13 cellular contexts compared by ENCODE assay signal in the genomic region with DNA sequence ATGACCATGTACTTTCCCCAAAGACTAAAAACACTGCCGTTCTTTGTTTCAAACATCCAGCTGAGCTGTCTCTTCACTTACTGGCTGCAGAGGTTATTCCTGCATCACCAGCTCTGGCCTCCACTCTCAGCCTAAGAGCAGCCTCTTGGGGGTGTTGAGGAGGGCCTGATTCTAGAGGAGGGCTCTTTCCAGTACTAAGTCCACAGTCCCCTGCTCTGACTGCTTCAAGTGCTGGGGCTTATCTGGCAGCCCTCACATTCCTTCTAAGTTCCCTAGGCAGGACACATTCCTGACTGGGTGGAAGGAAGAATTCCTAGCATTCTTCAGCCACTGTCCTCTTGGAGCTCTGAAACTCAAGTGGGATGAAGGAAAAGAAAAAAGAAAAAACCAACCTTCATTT. TPM values are rescaled to one million over a fixed set of nuclear protein-coding genes. Genes with fewer than 3 reads are reported as not detected.
DNase-seq lines count a peak whose midpoint lies in the region; ATAC-seq and TF ChIP-seq lines count a peak whose summit lies in the region.
"Had no signal": no experiment of that assay in that cellular context is flagged by ENCODE, and none has a peak within 500 bp of the region (broad histone marks: within the 10 kb centered on the region; RNA-seq: fewer than 3 reads in every experiment).

No MANE protein-coding gene starts in this region.

- H3K18ac ChIP-seq in mesendoderm (ENCODE audit: low read length), result no peak overlapping the region

- no peak overlapping the region for H2BK120ac ChIP-seq in mesendoderm (ENCODE audit: low read depth, low read length)

- no peak overlapping the region for H3K23ac ChIP-seq in mesendoderm (ENCODE audit: low read length)

- no peak overlapping the region for H3K9ac ChIP-seq in mesendoderm (ENCODE audit: low read length)
- H3K9ac ChIP-seq: BLaER1 treated with 17β-estradiol and CSF1 and Interleukin-3, amounts not matched to agents 10 nM and 100 nM had no signal

- no peaks in the 10 kb centered on the region for H3K36me3 ChIP-seq in mesendoderm (ENCODE audit: control insufficient read depth, insufficient read depth, low read length)
- H3K36me3 ChIP-seq: BLaER1 treated with 17β-estradiol and CSF1 and Interleukin-3, amounts not matched to agents 10 nM and 100 nM; gastrocnemius medialis; prostate gland had no signal

- no peaks in the 10 kb centered on the region for H3K4me1 ChIP-seq in mesendoderm (ENCODE audit: control insufficient read depth, low read depth, low read length)
- H3K4me1 ChIP-seq: BLaER1 treated with 17β-estradiol and CSF1 and Interleukin-3, amounts not matched to agents 10 nM and 100 nM; gastrocnemius medialis; prostate gland had no signal

- no peak overlapping the region for H3K4me3 ChIP-seq in AG04450 (ENCODE audit: low read depth, low read length)
- H3K4me3 ChIP-seq in epithelial cell of proximal tubule (ENCODE audit: low read depth, low read length), result no peak overlapping the region
- no peak overlapping the region for H3K4me3 ChIP-seq in mesendoderm (ENCODE audit: low read length)
- H3K4me3 ChIP-seq: BLaER1 treated with 17β-estradiol and CSF1 and Interleukin-3, amounts not matched to agents 10 nM and 100 nM; gastrocnemius medialis; prostate gland had no signal

- no peak overlapping the region for H2BK5ac ChIP-seq in mesendoderm (ENCODE audit: low read length)

- DNase-seq in AG04450 (ENCODE audit: low read depth, low spot score), result peak; percentile 43
- peak; percentile 69 for DNase-seq in LHCN-M2 (ENCODE audit: low read depth)
- peak; percentile 61 for DNase-seq in epithelial cell of proximal tubule (ENCODE audit: low read depth)
- peak; percentile 98 for DNase-seq in mesendoderm
- DNase-seq in head of caudate nucleus, result no peak
- DNase-seq in DMS53 treated with DMSO at 0.1 percent for 48 hours (lab: John Stamatoyannopoulos, UW; ENCODE audit: unreplicated experiment), result no peak
- DNase-seq: gastrocnemius medialis, NCI-H510A treated with DMSO at 0.1 percent for 48 hours had no signal

- H3K9me3 ChIP-seq in AG04450 (ENCODE audit: control insufficient read depth, insufficient read depth, low read length), result no peaks in the 10 kb centered on the region
- H3K9me3 ChIP-seq: BLaER1 treated with 17β-estradiol and CSF1 and Interleukin-3, amounts not matched to agents 10 nM and 100 nM; gastrocnemius medialis; prostate gland had no signal

- no peak overlapping the region for H4K5ac ChIP-seq in mesendoderm (ENCODE audit: low read length)

- CTCF ChIA-PET in AG04450 (lab: Charles Lee), result no interaction called here

- no peak overlapping the region for H3K4me2 ChIP-seq in mesendoderm (ENCODE audit: low read length)
- H3K4me2 ChIP-seq: BLaER1 treated with 17β-estradiol and CSF1 and Interleukin-3, amounts not matched to agents 10 nM and 100 nM had no signal

- H3K79me2 ChIP-seq in mesendoderm (ENCODE audit: control insufficient read depth, insufficient read depth, low read length), result no peaks in the 10 kb centered on the region

- H3K27ac ChIP-seq in AG04450 (ENCODE audit: low read depth, low read length) (peak overlapping the region; percentile 63), mesendoderm (ENCODE audit: low read depth, low read length) (no peak overlapping the region)
- H3K27ac ChIP-seq: BLaER1 treated with 17β-estradiol and CSF1 and Interleukin-3, amounts not matched to agents 10 nM and 100 nM; gastrocnemius medialis; prostate gland; VCaP had no signal

- POLR2A ChIA-PET in AG04450 (lab: Yijun Ruan, JAX), result interaction anchor here (1.2 to 1.8 kb wide), 2 partner anchors 9 to 33 kb away, joined by 11 to 13 read pairs; a partner anchor contains a TSS

- no peaks in the 10 kb centered on the region for H3K79me1 ChIP-seq in mesendoderm (ENCODE audit: low read length)

- H3K4ac ChIP-seq in mesendoderm (ENCODE audit: low read depth, low read length), result no peak overlapping the region

- no peak overlapping the region for H2AK5ac ChIP-seq in mesendoderm (ENCODE audit: low read length)

- H4K8ac ChIP-seq in mesendoderm (ENCODE audit: low read depth, low read length), result no peak overlapping the region

- no peak overlapping the region for H3K56ac ChIP-seq in mesendoderm (ENCODE audit: low read length)

- no peak for TF ChIP-seq CTCF in AG04450 (IDR thresholded peaks at IDR 0.05; ENCODE audit: low read depth, low read length)
- no peak for TF ChIP-seq CTCF in epithelial cell of proximal tubule (conservative IDR thresholded peaks at IDR 0.05; ENCODE audit: low read depth, low read length)

- no peak overlapping the region for H2BK15ac ChIP-seq in mesendoderm (replicated peaks; ENCODE audit: low read depth)

- ATAC-seq in GM21717 (IDR thresholded peaks at IDR 0.05; ENCODE audit: unreplicated experiment) (no peak), GM18520 (IDR thresholded peaks at IDR 0.05; ENCODE audit: unreplicated experiment) (no peak)
- ATAC-seq: gastrocnemius medialis had no signal

- H3K27me3 ChIP-seq in AG04450 (ENCODE audit: control insufficient read depth, insufficient read depth, low read length), result no peaks in the 10 kb centered on the region
- no peaks in the 10 kb centered on the region for H3K27me3 ChIP-seq in mesendoderm (ENCODE audit: insufficient read depth, low read length, poor library complexity)
- H3K27me3 ChIP-seq: BLaER1 treated with 17β-estradiol and CSF1 and Interleukin-3, amounts not matched to agents 10 nM and 100 nM; gastrocnemius medialis had no signal

- intact Hi-C loops in head of caudate nucleus (cut with DNase I), result no loop called here

- WGBS in mesendoderm (ENCODE audit: extremely low coverage, insufficient coverage, low lambda C conversion rate), result no CpG with 5 or more reads among the region's 1 CpG

RNA-seq across cellular contexts. Expression of a gene that starts 32.9 kb away (rescaled TPM):
- polyA plus RNA-seq in AG04450 (2011; rRNA removed), result 48.2 and 68.6 TPM in 2 replicates
- 77.3 and 98.3 TPM in 2 replicates for polyA minus RNA-seq in AG04450 (2011; rRNA and poly(A)+ RNA removed)
- total RNA-seq in LHCN-M2 (2014; rRNA removed), result 39.6 and 56.7 TPM in 2 replicates
- polyA plus RNA-seq in LHCN-M2 (2012), result 23.7 TPM
- total RNA-seq in epithelial cell of proximal tubule, result 18.1 and 20.9 TPM in 2 replicates
- polyA plus RNA-seq in mesendoderm (2013, experiment 1 of 2), result 22.0 TPM
- polyA plus RNA-seq in mesendoderm (2013, experiment 2 of 2), result 21.4 TPM

Comparison
In these comparisons a context has a peak if more than half of its experiments do, and no peak if none do; other contexts are left out.
1. DNase-seq: peak in AG04450 (single experiment), LHCN-M2 (single experiment), epithelial cell of proximal tubule (single experiment) and mesendoderm (single experiment); none in head of caudate nucleus (0 of 42) and DMS53 treated with DMSO at 0.1 percent for 48 hours (single experiment).